8 cellular contexts compared by ENCODE assay signal in the genomic region with DNA sequence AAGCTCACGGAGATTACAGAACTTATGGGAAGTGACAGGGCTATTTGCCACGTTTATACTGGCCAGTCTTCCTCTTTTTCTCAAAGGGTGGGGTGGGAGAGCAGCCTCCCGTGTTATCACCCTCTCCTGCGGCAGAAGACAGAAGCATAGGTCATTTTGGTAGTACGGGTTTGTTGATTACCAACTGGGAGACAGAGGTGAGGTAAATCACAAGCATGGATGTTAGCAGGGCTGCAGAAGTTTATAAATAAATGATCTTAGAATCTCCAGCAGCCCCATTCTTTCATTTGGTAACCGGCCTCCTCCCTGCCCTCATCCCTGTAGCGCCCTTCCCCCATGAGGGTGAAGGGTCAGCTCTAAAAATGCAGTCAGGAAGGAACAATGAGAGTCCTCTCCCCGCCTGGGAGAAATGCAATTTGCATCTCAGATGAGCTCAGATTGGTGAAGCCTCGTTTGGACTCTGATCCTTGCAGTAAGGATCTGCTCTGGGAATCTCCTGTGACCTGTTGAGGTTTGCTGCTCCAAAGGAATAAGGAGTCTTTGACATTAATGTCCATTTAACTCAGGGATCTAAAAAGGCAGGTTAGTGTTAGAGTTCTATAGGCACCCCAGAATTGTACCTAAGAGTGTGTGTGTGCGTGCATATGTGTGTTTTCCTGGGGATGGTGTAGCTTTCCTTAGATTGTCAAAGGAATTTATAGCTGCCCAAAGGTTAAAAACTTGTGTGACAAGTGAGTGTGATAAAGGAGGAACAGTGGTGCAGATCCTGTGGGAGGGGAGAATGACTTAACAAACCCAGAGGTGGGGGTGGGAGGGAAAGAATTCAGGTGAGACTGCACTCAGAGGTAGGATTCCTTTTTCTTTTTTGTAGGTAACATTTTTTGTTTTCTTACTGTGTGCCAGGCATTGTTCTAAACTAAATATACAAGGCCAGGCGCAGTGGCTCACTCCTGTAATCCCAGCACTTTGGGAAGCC. TPM values are rescaled to one million over a fixed set of nuclear protein-coding genes. Genes with fewer than 3 reads are reported as not detected.
A peak's percentile ranks its signal among the peaks of the same experiment; 100 is the strongest.
DNase-seq lines count a peak whose midpoint lies in the region; ATAC-seq and TF ChIP-seq lines count a peak whose summit lies in the region.

No MANE protein-coding gene starts in this region.

- H3K4me1 ChIP-seq in liver (ENCODE audit: control insufficient read depth in 4 of 4, insufficient read depth in 4 of 4, low read length in 3 of 4) (no peaks in the 10 kb centered on the region), thoracic aorta (ENCODE audit: control insufficient read depth in 1 of 2, low read depth in 2 of 2) (peaks cover 0 to 13% of the 10 kb centered on the region in 2 donors)

- TF ChIP-seq CTCF in liver (IDR thresholded peaks at IDR 0.05; ENCODE audit: low read depth, low read length, missing input control) (no peak), thoracic aorta (IDR thresholded peaks at IDR 0.05) (no peak)

- 53% methylated on average over 11 of the region's 11 CpGs for WGBS in liver

- H3K27me3 Mint-ChIP-seq in dendritic cell treated with granulocyte-macrophage colony-stimulating factor and Interleukin-4, amounts not matched to agents 40 ng/mL and 50 ng/mL, for 4 days: peaks cover 4% of the 10 kb centered on the region
- no peaks in the 10 kb centered on the region for H3K27me3 Mint-ChIP-seq in activated naive CD4-positive, alpha-beta T cell treated with anti-CD3 and anti-CD28 coated beads for 36 hours (ENCODE audit: low read depth)

- no peak overlapping the region for H3K4me3 ChIP-seq in liver (ENCODE audit: low read depth in 1 of 3, low read length in 3 of 3)
- peak overlapping the region; percentile 66 for H3K4me3 ChIP-seq in thoracic aorta

- H3K27ac ChIP-seq in liver (ENCODE audit: low read depth in 1 of 2, low read length in 2 of 2) (no peak overlapping the region), thoracic aorta (peak overlapping the region in 1 of 2 donors; percentile 32)

- no peak for TF ChIP-seq RAD21 in liver (IDR thresholded peaks at IDR 0.05)

- H3K36me3 ChIP-seq in liver (ENCODE audit: control insufficient read depth in 4 of 4, insufficient read depth in 3 of 4, low read depth in 1 of 4, low read length in 3 of 4) (no peaks in the 10 kb centered on the region), thoracic aorta (no peaks in the 10 kb centered on the region)

- no peak overlapping the region for H3K4me3 Mint-ChIP-seq in dendritic cell treated with granulocyte-macrophage colony-stimulating factor and Interleukin-4, amounts not matched to agents 40 ng/mL and 50 ng/mL, for 4 days
- no peak overlapping the region for H3K4me3 Mint-ChIP-seq in activated naive CD4-positive, alpha-beta T cell treated with anti-CD3 and anti-CD28 coated beads for 36 hours

- H3K27me3 ChIP-seq in liver (ENCODE audit: control insufficient read depth in 4 of 4, insufficient read depth in 4 of 4, low read length in 3 of 4): no peaks in the 10 kb centered on the region
- H3K27me3 ChIP-seq in thoracic aorta (replicated peaks; ENCODE audit: insufficient read depth): no peaks in the 10 kb centered on the region

- H3K9me3 ChIP-seq in liver (ENCODE audit: control insufficient read depth in 4 of 4, low read length in 3 of 4): no peaks in the 10 kb centered on the region
- no peaks in the 10 kb centered on the region for H3K9me3 ChIP-seq in thoracic aorta

- peak overlapping the region; percentile 55 for H3K27ac Mint-ChIP-seq in dendritic cell treated with granulocyte-macrophage colony-stimulating factor and Interleukin-4, amounts not matched to agents 40 ng/mL and 50 ng/mL, for 4 days
- no peak overlapping the region for H3K27ac Mint-ChIP-seq in activated naive CD4-positive, alpha-beta T cell treated with anti-CD3 and anti-CD28 coated beads for 36 hours

- intact Hi-C loops in dendritic cell treated with granulocyte-macrophage colony-stimulating factor and Interleukin-4, amounts not matched to agents 40 ng/mL and 50 ng/mL, for 4 days (cut with micrococcal nuclease): no loop called here
- intact Hi-C loops in activated naive CD4-positive, alpha-beta T cell treated with anti-CD3 and anti-CD28 coated beads for 36 hours (cut with micrococcal nuclease): no loop called here

- H3K36me3 Mint-ChIP-seq in dendritic cell treated with granulocyte-macrophage colony-stimulating factor and Interleukin-4, amounts not matched to agents 40 ng/mL and 50 ng/mL, for 4 days (ENCODE audit: low read depth): no peaks in the 10 kb centered on the region
- H3K36me3 Mint-ChIP-seq in activated naive CD4-positive, alpha-beta T cell treated with anti-CD3 and anti-CD28 coated beads for 36 hours (ENCODE audit: low read depth): no peaks in the 10 kb centered on the region

- no peaks in the 10 kb centered on the region for H3K9me3 Mint-ChIP-seq in dendritic cell treated with granulocyte-macrophage colony-stimulating factor and Interleukin-4, amounts not matched to agents 40 ng/mL and 50 ng/mL, for 4 days
- H3K9me3 Mint-ChIP-seq in activated naive CD4-positive, alpha-beta T cell treated with anti-CD3 and anti-CD28 coated beads for 36 hours: no peaks in the 10 kb centered on the region

- ATAC-seq in thoracic aorta (ENCODE audit: insufficient number of reproducible peaks, low FRiP score, low read depth) (no peak), GM18909 (IDR thresholded peaks at IDR 0.05; ENCODE audit: poor library complexity, unreplicated experiment) (no peak)

- DNase-seq in NCI-H2227 treated with DMSO at 0.1 percent for 48 hours (lab: John Stamatoyannopoulos, UW) (peak; percentile 5), thoracic aorta (ENCODE audit: low spot score) (no peak), NCI-H748 treated with DMSO at 0.1 percent for 48 hours (lab: John Stamatoyannopoulos, UW) (no peak), GOT3 (lab: John Stamatoyannopoulos, UW) (no peak)
- DNase-seq in activated naive CD4-positive, alpha-beta T cell treated with anti-CD3 and anti-CD28 coated beads for 36 hours: no peak

- CTCF ChIA-PET in activated naive CD4-positive, alpha-beta T cell treated with anti-CD3 and anti-CD28 coated beads for 36 hours (lab: Charles Lee): no interaction called here

- no peak overlapping the region for H3K9ac ChIP-seq in liver (ENCODE audit: low read depth in 1 of 2, low read length in 2 of 2)

- H3K4me1 Mint-ChIP-seq in dendritic cell treated with granulocyte-macrophage colony-stimulating factor and Interleukin-4, amounts not matched to agents 40 ng/mL and 50 ng/mL, for 4 days (ENCODE audit: low read depth): peaks cover 26% of the 10 kb centered on the region
- H3K4me1 Mint-ChIP-seq in activated naive CD4-positive, alpha-beta T cell treated with anti-CD3 and anti-CD28 coated beads for 36 hours (ENCODE audit: low read depth): no peaks in the 10 kb centered on the region

TF ChIP-seq in liver, 16 proteins besides CTCF, POLR2A, EP300 and RAD21:
- TF ChIP-seq NR2F2 (IDR thresholded peaks at IDR 0.05): peak; percentile 16
- TF ChIP-seq, protein P1, sequence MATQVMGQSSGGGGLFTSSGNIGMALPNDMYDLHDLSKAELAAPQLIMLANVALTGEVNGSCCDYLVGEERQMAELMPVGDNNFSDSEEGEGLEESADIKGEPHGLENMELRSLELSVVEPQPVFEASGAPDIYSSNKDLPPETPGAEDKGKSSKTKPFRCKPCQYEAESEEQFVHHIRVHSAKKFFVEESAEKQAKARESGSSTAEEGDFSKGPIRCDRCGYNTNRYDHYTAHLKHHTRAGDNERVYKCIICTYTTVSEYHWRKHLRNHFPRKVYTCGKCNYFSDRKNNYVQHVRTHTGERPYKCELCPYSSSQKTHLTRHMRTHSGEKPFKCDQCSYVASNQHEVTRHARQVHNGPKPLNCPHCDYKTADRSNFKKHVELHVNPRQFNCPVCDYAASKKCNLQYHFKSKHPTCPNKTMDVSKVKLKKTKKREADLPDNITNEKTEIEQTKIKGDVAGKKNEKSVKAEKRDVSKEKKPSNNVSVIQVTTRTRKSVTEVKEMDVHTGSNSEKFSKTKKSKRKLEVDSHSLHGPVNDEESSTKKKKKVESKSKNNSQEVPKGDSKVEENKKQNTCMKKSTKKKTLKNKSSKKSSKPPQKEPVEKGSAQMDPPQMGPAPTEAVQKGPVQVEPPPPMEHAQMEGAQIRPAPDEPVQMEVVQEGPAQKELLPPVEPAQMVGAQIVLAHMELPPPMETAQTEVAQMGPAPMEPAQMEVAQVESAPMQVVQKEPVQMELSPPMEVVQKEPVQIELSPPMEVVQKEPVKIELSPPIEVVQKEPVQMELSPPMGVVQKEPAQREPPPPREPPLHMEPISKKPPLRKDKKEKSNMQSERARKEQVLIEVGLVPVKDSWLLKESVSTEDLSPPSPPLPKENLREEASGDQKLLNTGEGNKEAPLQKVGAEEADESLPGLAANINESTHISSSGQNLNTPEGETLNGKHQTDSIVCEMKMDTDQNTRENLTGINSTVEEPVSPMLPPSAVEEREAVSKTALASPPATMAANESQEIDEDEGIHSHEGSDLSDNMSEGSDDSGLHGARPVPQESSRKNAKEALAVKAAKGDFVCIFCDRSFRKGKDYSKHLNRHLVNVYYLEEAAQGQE (IDR thresholded peaks at IDR 0.05): no peak

RNA-seq across cellular contexts. Expression of a gene that starts 45.0 kb away (rescaled TPM):
- total RNA-seq in liver (10 to 100 TPM in 1 of 2 donors, 1 to 10 TPM in 1; 3.9 to 10.3 TPM), thoracic aorta (10 to 100 TPM; 10.2 to 47.5 TPM)
- 1 to 10 TPM; 2.3 to 5.8 TPM for polyA plus RNA-seq in liver
- 100 to 1,000 TPM; 158 to 169 TPM for total RNA-seq in activated naive CD4-positive, alpha-beta T cell treated with anti-CD3 and anti-CD28 coated beads for 36 hours
